Comparison of ENCODE assay signal across 10 cellular contexts in genomic region chr5:1537166-1538154, GRCh38. TPM values are rescaled to one million over a fixed set of nuclear protein-coding genes. Genes with fewer than 3 reads are reported as not detected.
A peak's percentile ranks its signal among the peaks of the same experiment; 100 is the strongest.
DNase-seq lines count a peak whose midpoint lies in the region; ATAC-seq and TF ChIP-seq lines count a peak whose summit lies in the region.
"Had no signal": no experiment of that assay in that cellular context is flagged by ENCODE, and none has a peak within 500 bp of the region (broad histone marks: within the 10 kb centered on the region; RNA-seq: fewer than 3 reads in every experiment).

No MANE protein-coding gene starts in this region.

- H3K4me3 Mint-ChIP-seq in endodermal cell (no peak overlapping the region), nephron progenitor cell (no peak overlapping the region)

- DNase-seq in endodermal cell = peak; percentile 20
- peak; percentile 7 to 14 for DNase-seq in psoas muscle
- DNase-seq in nucleus accumbens (lab: John Stamatoyannopoulos, UW) = no peak
- no peak for DNase-seq in nephron progenitor cell
- DNase-seq in HK-2 (ENCODE audit: unreplicated experiment) = no peak
- DNase-seq in H7 = no peak
- DNase-seq: body of pancreas, NCI-H187 had no signal

- no peak overlapping the region for H3K27ac Mint-ChIP-seq in endodermal cell
- H3K27ac Mint-ChIP-seq in nephron progenitor cell = no peak overlapping the region

- H3K27me3 Mint-ChIP-seq in endodermal cell (ENCODE audit: insufficient read depth) = peaks cover 3% of the 10 kb centered on the region
- H3K27me3 Mint-ChIP-seq in nephron progenitor cell (ENCODE audit: low read depth, poor library complexity) = peaks cover 32% of the 10 kb centered on the region

- H3K4me1 ChIP-seq in DOHH2 (ENCODE audit: control insufficient read depth, low read length) = peaks cover 38% of the 10 kb centered on the region
- H3K4me1 ChIP-seq in OCI-LY1 (ENCODE audit: insufficient read depth, low read length, severe bottlenecking) = peaks cover 15% of the 10 kb centered on the region
- no peaks in the 10 kb centered on the region for H3K4me1 ChIP-seq in endodermal cell (ENCODE audit: control insufficient read depth, insufficient read depth, low read length)
- H3K4me1 ChIP-seq in psoas muscle = no peaks in the 10 kb centered on the region

- peaks cover 5% of the 10 kb centered on the region; the same call in 1 of the 2 replicates for H3F3A ChIP-seq in DOHH2 (ENCODE audit: control insufficient read depth, insufficient read depth)
- no peaks in the 10 kb centered on the region for H3F3A ChIP-seq in OCI-LY1 (ENCODE audit: insufficient read depth, low read length)

- intact Hi-C loops in psoas muscle (cut with DNase I) = no loop called here

- peaks cover 8% of the 10 kb centered on the region; the same call in 1 of the 2 replicates for H3K27me3 ChIP-seq in DOHH2 (ENCODE audit: control insufficient read depth, low read length)
- H3K27me3 ChIP-seq in OCI-LY1 (ENCODE audit: insufficient read depth, low read length) = no peaks in the 10 kb centered on the region
- H3K27me3 ChIP-seq in endodermal cell (ENCODE audit: control insufficient read depth, insufficient read depth, low read length, poor library complexity, severe bottlenecking) = no peaks in the 10 kb centered on the region
- no peaks in the 10 kb centered on the region for H3K27me3 ChIP-seq in psoas muscle (ENCODE audit: insufficient read depth in 3 of 3, low read length in 2 of 3)
- H3K27me3 ChIP-seq in H7 (ENCODE audit: control insufficient read depth, insufficient read depth, low read length) = no peaks in the 10 kb centered on the region
- H3K27me3 ChIP-seq: body of pancreas had no signal

- H3K36me3 Mint-ChIP-seq in endodermal cell (ENCODE audit: low read depth) = no peaks in the 10 kb centered on the region
- no peaks in the 10 kb centered on the region for H3K36me3 Mint-ChIP-seq in nephron progenitor cell (ENCODE audit: low read depth)

- H3K79me2 ChIP-seq in DOHH2 (ENCODE audit: control insufficient read depth, low read length) (no peaks in the 10 kb centered on the region), OCI-LY1 (ENCODE audit: insufficient read depth, low read length) (no peaks in the 10 kb centered on the region)

- peak overlapping the region; percentile 64 for H3K4me2 ChIP-seq in DOHH2 (ENCODE audit: low read length)
- peak overlapping the region; percentile 52 for H3K4me2 ChIP-seq in OCI-LY1 (ENCODE audit: low read length)

- H3K9ac ChIP-seq in OCI-LY1 (ENCODE audit: low read length) (peak overlapping the region; percentile 32), endodermal cell (ENCODE audit: extremely low read depth, low read length, poor library complexity, severe bottlenecking) (no peak overlapping the region)

- H3K4me1 Mint-ChIP-seq in endodermal cell = no peaks in the 10 kb centered on the region
- H3K4me1 Mint-ChIP-seq in nephron progenitor cell = no peaks in the 10 kb centered on the region

- H2AFZ ChIP-seq in OCI-LY1 (ENCODE audit: low read length) = peak overlapping the region; percentile 94

- H3K36me3 ChIP-seq in DOHH2 (ENCODE audit: control insufficient read depth, low read length) = no peaks in the 10 kb centered on the region
- H3K36me3 ChIP-seq in OCI-LY1 (ENCODE audit: insufficient read depth, low read length) = no peaks in the 10 kb centered on the region
- no peaks in the 10 kb centered on the region for H3K36me3 ChIP-seq in endodermal cell (ENCODE audit: control insufficient read depth, insufficient read depth, low read length)
- no peaks in the 10 kb centered on the region for H3K36me3 ChIP-seq in psoas muscle (ENCODE audit: insufficient read depth in 1 of 2, low read depth in 1 of 2)
- H3K36me3 ChIP-seq in H7 (replicated peaks; ENCODE audit: control insufficient read depth, insufficient read depth, low read length) = no peaks in the 10 kb centered on the region

- H4K20me1 ChIP-seq in DOHH2 (ENCODE audit: control insufficient read depth, insufficient read depth, low read depth, low read length) (no peaks in the 10 kb centered on the region), OCI-LY1 (ENCODE audit: insufficient read depth, low read length) (no peaks in the 10 kb centered on the region)

- H3K4me3 ChIP-seq in DOHH2 (ENCODE audit: low read length) (peak overlapping the region; percentile 53), OCI-LY1 (ENCODE audit: low read depth, low read length, poor library complexity, severe bottlenecking) (peak overlapping the region; percentile 39), endodermal cell (ENCODE audit: low read length) (no peak overlapping the region), psoas muscle (peak overlapping the region; percentile 45), H7 (ENCODE audit: insufficient read depth, low read depth, low read length) (no peak overlapping the region)
- H3K4me3 ChIP-seq: body of pancreas had no signal

- H3K9me2 ChIP-seq in DOHH2 (replicated peaks; ENCODE audit: control insufficient read depth, low read length) (no peaks in the 10 kb centered on the region), OCI-LY1 (ENCODE audit: low read depth, low read length) (no peaks in the 10 kb centered on the region)

- 91 to 94% methylated on average over 19 to 27 of the region's 27 CpGs for WGBS in endodermal cell (ENCODE audit: insufficient coverage in 1 of 2, insufficient read length in 1 of 2), 2 experiments
- 88 to 89% (median 88%) methylated on average over 27 of the region's 27 CpGs for WGBS in psoas muscle, 3 donors

- H3K9me3 Mint-ChIP-seq in endodermal cell (no peaks in the 10 kb centered on the region), nephron progenitor cell (peaks cover 7% of the 10 kb centered on the region)

- ATAC-seq in psoas muscle = no peak
- ATAC-seq: body of pancreas had no signal

- H3K9me3 ChIP-seq in DOHH2 (ENCODE audit: control insufficient read depth, insufficient read depth, low read length) (peaks cover 17% of the 10 kb centered on the region), OCI-LY1 (ENCODE audit: low read length) (no peaks in the 10 kb centered on the region), endodermal cell (ENCODE audit: control insufficient read depth, low read length) (peaks cover 6% of the 10 kb centered on the region), psoas muscle (no peaks in the 10 kb centered on the region)
- H3K9me3 ChIP-seq: body of pancreas had no signal

- TF ChIP-seq CTCF in DOHH2 (IDR thresholded peaks at IDR 0.05; ENCODE audit: low read depth, low read length, poor library complexity, severe bottlenecking) (no peak), OCI-LY1 (IDR thresholded peaks at IDR 0.05; ENCODE audit: low read length) (no peak), endodermal cell (conservative IDR thresholded peaks at IDR 0.05) (no peak), psoas muscle (IDR thresholded peaks at IDR 0.05) (no peak), nephron progenitor cell (IDR thresholded peaks at IDR 0.05) (no peak)

- no peak overlapping the region for H3K27ac ChIP-seq in DOHH2 (ENCODE audit: low read depth, low read length)
- no peak overlapping the region for H3K27ac ChIP-seq in OCI-LY1 (ENCODE audit: low read depth, low read length, poor library complexity, severe bottlenecking)
- no peak overlapping the region for H3K27ac ChIP-seq in endodermal cell (ENCODE audit: low read depth, low read length)
- H3K27ac ChIP-seq in psoas muscle = no peak overlapping the region
- H3K27ac ChIP-seq: body of pancreas had no signal

RNA-seq across cellular contexts. Expression of gene LPCAT1, which starts 13.7 kb away (rescaled TPM):
- total RNA-seq in endodermal cell (100 to 1,000 TPM in 1 of 2 donors, 10 to 100 TPM in 1; 78.5 to 124 TPM), psoas muscle (1 to 10 TPM; 4.7 to 6.2 (median 6.1) TPM)
- 72.3 TPM for polyA plus RNA-seq in endodermal cell (2013, experiment 1 of 2)
- 67.4 TPM for polyA plus RNA-seq in endodermal cell (2013, experiment 2 of 2)
- 1 to 10 TPM; 2.4 to 4.2 (median 3.4) TPM for polyA plus RNA-seq in psoas muscle
- 70.2 and 77.5 TPM in 2 replicates for total RNA-seq in H7 (2014; rRNA removed; shearing (Covaris generic))

Comparison
In these comparisons a context has a peak if more than half of its experiments do, and no peak if none do; other contexts are left out.
1. H3K4me3 ChIP-seq: peak in DOHH2 (single experiment), OCI-LY1 (single experiment) and psoas muscle (single experiment); none in endodermal cell (single experiment) and H7 (single experiment).
2. DNase-seq: peak in endodermal cell (single experiment) and psoas muscle (2 of 2); none in nucleus accumbens (0 of 56), nephron progenitor cell (single experiment), HK-2 (single experiment) and H7 (single experiment).